1 cellular context compared by ENCODE assay signal in genomic region chr3:110626652-110627101, GRCh38.
TF ChIP-seq lines count a peak whose summit lies in the region.

No MANE protein-coding gene starts in this region.

TF ChIP-seq in GM12878, 131 proteins besides CTCF, POLR2A, EP300 and RAD21:
- peak; percentile 48; the same call in 1 of the 2 replicates for TF ChIP-seq JUNB (IDR thresholded peaks at IDR 0.05)
